13 cellular contexts compared by ENCODE assay signal in the genomic region with DNA sequence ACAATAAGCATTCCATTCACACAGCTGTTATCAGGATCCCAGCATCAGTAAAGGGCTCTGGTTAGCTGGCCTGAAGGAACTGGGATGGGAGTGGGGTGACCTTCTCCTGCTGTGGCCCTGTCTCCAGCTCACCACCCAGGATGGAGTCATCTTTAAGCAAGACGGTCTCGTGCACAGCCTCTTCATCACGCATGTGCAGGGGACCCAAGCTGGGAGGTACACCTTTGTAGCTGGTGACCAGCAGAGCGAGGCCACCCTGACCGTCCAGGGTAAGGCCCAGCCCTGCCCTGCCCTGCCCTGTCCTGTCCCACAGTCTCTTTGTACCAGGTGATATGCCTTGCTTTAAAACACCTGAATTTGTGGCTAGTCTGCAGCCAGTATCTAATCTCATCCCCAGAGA. TPM values are rescaled to one million over a fixed set of nuclear protein-coding genes. Genes with fewer than 3 reads are reported as not detected.
"Had no signal": no experiment of that assay in that cellular context is flagged by ENCODE, and none has a peak within 500 bp of the region (broad histone marks: within the 10 kb centered on the region; RNA-seq: fewer than 3 reads in every experiment).

No MANE protein-coding gene starts in this region.

- H3K4me1 ChIP-seq: sigmoid colon had no signal

- H3K36me3 ChIP-seq: sigmoid colon had no signal

- H3K27me3 ChIP-seq: sigmoid colon had no signal

- DNase-seq: amygdala; glutamatergic neuron; left colon; mammary epithelial cell; sigmoid colon; stimulated activated CD4-positive, alpha-beta T cell treated with anti-CD3 and anti-CD28 coated beads, Interleukin-12 subunit alpha, Interleukin-12 subunit beta, amount 100 ng/mL, for 4 hours; stimulated activated naive CD4-positive, alpha-beta T cell had no signal

- H3K4me3 ChIP-seq: sigmoid colon had no signal

- H3K27ac ChIP-seq: sigmoid colon had no signal

- ATAC-seq: left colon had no signal

- H3K9me3 ChIP-seq: sigmoid colon had no signal

RNA-seq across cellular contexts. Expression of gene IGFN1, which starts 24.3 kb away (rescaled TPM):
- total RNA-seq: activated CD4-positive, alpha-beta T cell treated with anti-CD3 and anti-CD28 coated beads for 36 hours; activated CD8-positive, alpha-beta T cell treated with anti-CD3 and anti-CD28 coated beads for 36 hours; activated T-helper 2 cell treated with anti-CD3 and anti-CD28 coated beads, Interferon-gamma antibody, Interleukin-2, Interleukin-4, amounts not matched to agents 10 μg/mL and 5 μg/mL and 100 μg/mL, durations not matched to agents 14 hours and 24 hours and 36 hours; dermis microvascular lymphatic vessel endothelial cell; pulmonary artery endothelial cell; T-helper 2 cell treated with Interferon-gamma antibody and Interleukin-4, amounts not matched to agents 100 ng/mL and 5 ng/mL, for 36 hours had no signal
